In the genomic region with DNA sequence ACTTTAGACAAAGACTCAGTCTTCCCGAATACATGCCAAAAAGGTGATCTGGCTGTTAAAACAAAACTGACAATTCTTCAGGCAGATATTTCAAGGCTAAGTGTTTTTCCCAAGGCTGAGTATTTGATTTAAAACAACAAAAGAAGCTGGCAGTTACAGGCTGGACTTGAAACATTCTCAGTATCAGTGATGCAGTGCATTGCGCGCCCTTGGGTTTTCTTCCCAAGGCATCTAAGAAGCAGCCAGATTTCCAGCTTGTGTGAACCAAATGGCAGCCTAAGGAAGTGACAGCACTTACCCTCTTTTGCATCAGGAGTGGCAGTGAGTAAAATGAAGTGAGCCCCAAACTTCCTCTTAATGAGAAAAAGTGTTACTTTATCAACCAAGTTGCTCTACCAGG, we compare ENCODE assay signal across 4 cellular contexts.
DNase-seq lines count a peak whose midpoint lies in the region; ATAC-seq, FAIRE-seq and TF ChIP-seq lines count a peak whose summit lies in the region.
"Not testable (repeated sequence)": the region's sequence is repeated elsewhere in the genome, so short reads cannot be mapped to it uniquely, and the experiment has no call there.

No MANE protein-coding gene starts in this region.

- not testable (repeated sequence) for H3K4me1 Mint-ChIP-seq in nephron

- H3K4me1 ChIP-seq in K562 (replicated peaks in 1 of 2; ENCODE audit: control insufficient read depth in 2 of 2, insufficient read depth in 2 of 2, low read length in 2 of 2), result not testable (repeated sequence)

- FAIRE-seq in K562 (lab: Jason Lieb, UNC), result not testable (repeated sequence)

- not testable (repeated sequence) for TF ChIP-seq EP300 in K562 (IDR thresholded peaks at IDR 0.05; ENCODE audit: low read length)

- H3K9ac ChIP-seq in K562 (ENCODE audit: insufficient read depth in 1 of 2, low read depth in 2 of 2, low read length in 2 of 2), result not testable (repeated sequence)

- H3K27ac Mint-ChIP-seq in nephron, result peak overlapping the region; percentile 7 to 63 (median 54)

- POLR2A ChIA-PET in K562 (lab: Yijun Ruan, JAX), result not testable (repeated sequence)

- H3K27ac ChIP-seq in KOPT-K1 (ENCODE audit: low read depth, low read length, poor library complexity, severe bottlenecking), result peak overlapping the region; percentile 3
- not testable (repeated sequence) for H3K27ac ChIP-seq in K562 (ENCODE audit: extremely low read depth, low read depth, low read length)

- TF ChIP-seq RAD21 in K562 (CRISPR knock-in tag; conservative IDR thresholded peaks at IDR 0.05 in 1 of 2, IDR thresholded peaks at IDR 0.05 in 1 of 2), result not testable (repeated sequence)

- not testable (repeated sequence) for H3K9me3 ChIP-seq in KOPT-K1 (ENCODE audit: insufficient read depth, low read length, poor library complexity, severe bottlenecking); K562 (replicated peaks; ENCODE audit: control insufficient read depth, insufficient read depth, low read depth, low read length)

- not testable (repeated sequence) for H3K36me3 ChIP-seq in KOPT-K1 (ENCODE audit: insufficient read depth, low read length); K562 (ENCODE audit: control insufficient read depth, insufficient read depth, low read length)

- not testable (repeated sequence) for H3K4me3 ChIP-seq in K562

- intact Hi-C loops in K562 (cut with micrococcal nuclease), result not testable (repeated sequence)

- CTCF ChIA-PET in K562 (lab: Yijun Ruan, JAX; ENCODE audit: low intra/inter-chr PET ratio), result not testable (repeated sequence)

- peak; percentile 37; the same call in 2 of the 3 replicates for ATAC-seq in K562

- not testable (repeated sequence) for H3K27me3 Mint-ChIP-seq in nephron (ENCODE audit: low read depth)

- H3K79me2 ChIP-seq in K562 (ENCODE audit: control insufficient read depth, insufficient read depth, low read length), result not testable (repeated sequence)

- not testable (repeated sequence) for TF ChIP-seq POLR2A in K562 (conservative IDR thresholded peaks at IDR 0.05)

- WGBS in K562 (ENCODE audit: insufficient coverage, low coverage, missing lambda C conversion rate), result 79% methylated on average over 3 of the region's 3 CpGs

- H3K4me3 Mint-ChIP-seq in nephron, result not testable (repeated sequence)

- in situ Hi-C loops in K562 (cut with MboI), result loop anchor here (25.0 kb wide), 1 partner anchor 122 kb away; the partner anchor contains the start of gene GYPE

- TF ChIP-seq CTCF in K562 (IDR thresholded peaks at IDR 0.05 in 2 of 3, conservative IDR thresholded peaks at IDR 0.05 in 1 of 3; ENCODE audit: insufficient read depth in 2 of 3, low read depth in 1 of 3, low read length in 3 of 3); nephron (IDR thresholded peaks at IDR 0.05; ENCODE audit: unreplicated experiment in 3 of 3): not testable (repeated sequence)

- BruUV-seq in K562 (replicated peaks; lab: Mats Ljungman, UMichigan), result not testable (repeated sequence)

- not testable (repeated sequence) for H3K4me2 ChIP-seq in K562 (ENCODE audit: insufficient read depth, low read length)

- H3K36me3 Mint-ChIP-seq in nephron (ENCODE audit: low read depth), result not testable (repeated sequence)

- H3K27me3 ChIP-seq in K562 (ENCODE audit: control insufficient read depth in 2 of 2, insufficient read depth in 2 of 2, low read length in 2 of 2), result not testable (repeated sequence)

- not testable (repeated sequence) for H3K9me1 ChIP-seq in K562 (ENCODE audit: control insufficient read depth, insufficient read depth, low read length)

- H3K9me3 Mint-ChIP-seq in nephron, result not testable (repeated sequence)

- not testable (repeated sequence) for H4K20me1 ChIP-seq in K562 (replicated peaks; ENCODE audit: control insufficient read depth, insufficient read depth, low read length)

- DNase-seq in OCI-M1 (lab: John Stamatoyannopoulos, UW), result peak; percentile 23
- not testable (repeated sequence) for DNase-seq in K562 (ENCODE audit: extremely low read depth in 1 of 4, low spot score in 3 of 4)

- H2AFZ ChIP-seq in K562 (ENCODE audit: low read depth, low read length), result not testable (repeated sequence)
